Comparison of ENCODE assay signal across 29 cellular contexts in genomic region chr1:20142001-20142710, GRCh38. TPM values are rescaled to one million over a fixed set of nuclear protein-coding genes. Genes with fewer than 3 reads are reported as not detected.
DNase-seq lines count a peak whose midpoint lies in the region; ATAC-seq, FAIRE-seq and TF ChIP-seq lines count a peak whose summit lies in the region.
"Had no signal": no experiment of that assay in that cellular context is flagged by ENCODE, and none has a peak within 500 bp of the region (broad histone marks: within the 10 kb centered on the region; RNA-seq: fewer than 3 reads in every experiment).

No MANE protein-coding gene starts in this region.

- in situ Hi-C loops in Panc1 (cut with HindIII; ENCODE audit: low pct_unique_long_range_greater_than_20kb, low sequenced_read_pairs), result no loop called here

- H3K9me3 Mint-ChIP-seq in CD4-positive, alpha-beta T cell, result no peaks in the 10 kb centered on the region
- H3K9me3 Mint-ChIP-seq: CD8-positive, alpha-beta T cell had no signal

- H3K4me1 Mint-ChIP-seq in CD4-positive, alpha-beta T cell (ENCODE audit: low read depth), result no peaks in the 10 kb centered on the region

- H3K27me3 ChIP-seq in Panc1 (ENCODE audit: control insufficient read depth, insufficient read depth, low read length) (no peaks in the 10 kb centered on the region), left lung (no peaks in the 10 kb centered on the region)
- H3K27me3 ChIP-seq in CD4-positive, alpha-beta T cell (ENCODE audit: control insufficient read depth, insufficient read depth, low read length), result peaks cover 5% of the 10 kb centered on the region
- H3K27me3 ChIP-seq: BLaER1 treated with 17β-estradiol and CSF1 and Interleukin-3, amounts not matched to agents 10 nM and 100 nM had no signal

- no peak overlapping the region for H3K4me3 Mint-ChIP-seq in CD4-positive, alpha-beta T cell
- H3K4me3 Mint-ChIP-seq: CD8-positive, alpha-beta T cell had no signal

- H3K4me1 ChIP-seq in Panc1 (ENCODE audit: control insufficient read depth, insufficient read depth, low read length), result no peaks in the 10 kb centered on the region
- H3K4me1 ChIP-seq in left lung, result no peaks in the 10 kb centered on the region
- H3K4me1 ChIP-seq: A549, Caco-2 had no signal

- 0 out of 2 replicates have a peak, but pooled peaks have one; percentile 16 for ATAC-seq in Panc1
- no peak for ATAC-seq in left lung
- no peak for ATAC-seq in sciatic nerve
- ATAC-seq in CD4-positive, alpha-beta T cell (ENCODE audit: poor library complexity), result no peak
- ATAC-seq in left cardiac atrium, result no peak
- ATAC-seq: CD8-positive, alpha-beta T cell; HCT116 had no signal

- peak; percentile 11 for DNase-seq in D341Med (ENCODE audit: low spot score)
- DNase-seq in Panc1 (ENCODE audit: low read depth, low spot score), result no peak
- DNase-seq in left lung, result peak; percentile 28 to 46
- DNase-seq in sciatic nerve (ENCODE audit: low spot score), result peak; percentile 33
- DNase-seq in GM19239 (ENCODE audit: insufficient read length, low spot score), result no peak
- DNase-seq in CD4-positive, alpha-beta T cell, result no peak
- no peak for DNase-seq in left cardiac atrium
- DNase-seq: AML-193; Caco-2; CD8-positive, alpha-beta T cell; DMS79 treated with DMSO at 0.1 percent for 48 hours; GF-D8; GM23248; IMR-90; MM.1S; NCI-H1417; NCI-H1694; NCI-H2081; NCI-H2171; NCI-H345; NCI-H510A treated with DMSO at 0.1 percent for 48 hours; NCI-H748 treated with DMSO at 0.1 percent for 48 hours; SK-N-SH; SW 1271 had no signal

- H3K27ac ChIP-seq in Panc1 (ENCODE audit: low read length), result no peak overlapping the region
- no peak overlapping the region for H3K27ac ChIP-seq in left lung
- no peak overlapping the region for H3K27ac ChIP-seq in CD4-positive, alpha-beta T cell (ENCODE audit: low read depth, low read length)
- H3K27ac ChIP-seq: A549; BLaER1 treated with 17β-estradiol and CSF1 and Interleukin-3, amounts not matched to agents 10 nM and 100 nM; GM23248; KMS-11 had no signal

- intact Hi-C loops in Panc1 (cut with micrococcal nuclease; ENCODE audit: unreplicated experiment), result no loop called here
- intact Hi-C loops in left lung (cut with DNase I), result no loop called here
- intact Hi-C loops in sciatic nerve (cut with DNase I), result no loop called here
- intact Hi-C loops in CD4-positive, alpha-beta T cell (cut with DNase I, micrococcal nuclease), result no loop called here
- intact Hi-C loops in left cardiac atrium (cut with DNase I), result loop anchor here in 1 of 2 donors (5.0 to 10.0 kb wide), 2 partner anchors 40 to 167 kb away; partner anchors contain the start of gene PLA2G2A

- H3K36me3 ChIP-seq in Panc1 (ENCODE audit: control insufficient read depth, insufficient read depth, low read length) (no peaks in the 10 kb centered on the region), left lung (no peaks in the 10 kb centered on the region)
- H3K36me3 ChIP-seq: BLaER1 treated with 17β-estradiol and CSF1 and Interleukin-3, amounts not matched to agents 10 nM and 100 nM had no signal

- no peak overlapping the region for H3K27ac Mint-ChIP-seq in CD4-positive, alpha-beta T cell
- H3K27ac Mint-ChIP-seq: CD8-positive, alpha-beta T cell had no signal

- H3K36me3 Mint-ChIP-seq in CD4-positive, alpha-beta T cell (ENCODE audit: low read depth), result no peaks in the 10 kb centered on the region
- H3K36me3 Mint-ChIP-seq: CD8-positive, alpha-beta T cell had no signal

- TF ChIP-seq CTCF in Panc1 (IDR thresholded peaks at IDR 0.05), result no peak
- no peak for TF ChIP-seq CTCF in left lung (IDR thresholded peaks at IDR 0.05)
- TF ChIP-seq CTCF in CD4-positive, alpha-beta T cell (IDR thresholded peaks at IDR 0.05), result no peak

- CTCF ChIA-PET in Panc1 (lab: Charles Lee), result no interaction called here
- CTCF ChIA-PET in CD4-positive, alpha-beta T cell (lab: Charles Lee), result no interaction called here

- no peak overlapping the region for H3K4me3 ChIP-seq in Panc1 (ENCODE audit: low read depth in 2 of 2, low read length in 2 of 2)
- H3K4me3 ChIP-seq in left lung, result no peak overlapping the region
- H3K4me3 ChIP-seq: A549; BLaER1 treated with 17β-estradiol and CSF1 and Interleukin-3, amounts not matched to agents 10 nM and 100 nM; GM23248 had no signal

- POLR2A ChIA-PET in Panc1 (lab: Charles Lee), result no interaction called here
- POLR2A ChIA-PET in CD4-positive, alpha-beta T cell (lab: Charles Lee), result no interaction called here

- H3K27me3 Mint-ChIP-seq in CD4-positive, alpha-beta T cell, result peaks cover 9% of the 10 kb centered on the region

- FAIRE-seq in GM19239 (lab: Jason Lieb, UNC), result no peak
- FAIRE-seq: A549, GM12892 had no signal

- H3K9me3 ChIP-seq in Panc1 (ENCODE audit: control insufficient read depth, insufficient read depth, low read depth, low read length) (no peaks in the 10 kb centered on the region), left lung (no peaks in the 10 kb centered on the region)
- no peaks in the 10 kb centered on the region for H3K9me3 ChIP-seq in CD4-positive, alpha-beta T cell (ENCODE audit: control insufficient read depth, low read length)
- H3K9me3 ChIP-seq: A549; BLaER1 treated with 17β-estradiol and CSF1 and Interleukin-3, amounts not matched to agents 10 nM and 100 nM; Caco-2; SK-N-SH had no signal

- BruUV-seq in Panc1 (replicated peaks; lab: Mats Ljungman, UMichigan), result no TSS peak

RNA-seq across cellular contexts. Expression of gene PLA2G2F, which starts 3.0 kb away (rescaled TPM):
- total RNA-seq in Panc1 (2021; ENCODE audit: unreplicated experiment), result not detected
- not detected for polyA plus RNA-seq in Panc1 (2012; ENCODE audit: insufficient read length)
- total RNA-seq in left lung, result not detected
- not detected for total RNA-seq in sciatic nerve
- total RNA-seq in CD4-positive, alpha-beta T cell, result not detected
- not detected for total RNA-seq in left cardiac atrium
- total RNA-seq: Caco-2; CD8-positive, alpha-beta T cell; GM23248; IMR-90 had no signal
- polyA plus RNA-seq: A549, GM23248, IMR-90, SK-N-SH had no signal

RNA-seq across cellular contexts. Expression of gene PLA2G2D, which starts 22.8 kb away (rescaled TPM):
- total RNA-seq in Panc1 (2021; ENCODE audit: unreplicated experiment) (not detected), left lung (not detected), sciatic nerve (not detected), left cardiac atrium (not detected)
- not detected for polyA plus RNA-seq in Panc1 (2012; ENCODE audit: insufficient read length)
- total RNA-seq in CD4-positive, alpha-beta T cell, result not detected
- total RNA-seq: Caco-2; CD8-positive, alpha-beta T cell; GM23248; IMR-90 had no signal
- polyA plus RNA-seq: A549, GM23248, IMR-90, SK-N-SH had no signal

RNA-seq across cellular contexts. Expression of gene UBXN10, which starts 43.7 kb away (rescaled TPM):
- total RNA-seq in Panc1 (2021; ENCODE audit: unreplicated experiment) (0.05 TPM), left lung (1 to 10 TPM; 1.8 to 4.7 TPM), sciatic nerve (0.13 TPM), left cardiac atrium (1 to 10 TPM; 3.1 to 5.4 TPM)
- polyA plus RNA-seq in Panc1 (2012; ENCODE audit: insufficient read length), result 0.04 TPM
- total RNA-seq in CD4-positive, alpha-beta T cell, result under 1 TPM; 0.22 to 0.44 TPM
- total RNA-seq: IMR-90 had no signal
- polyA plus RNA-seq: A549, GM23248, IMR-90, SK-N-SH had no signal

RNA-seq across cellular contexts. Expression of gene PLA2G2C, which starts 44.2 kb away (rescaled TPM):
- not detected for total RNA-seq in Panc1 (2021; ENCODE audit: unreplicated experiment)
- not detected for polyA plus RNA-seq in Panc1 (2012; ENCODE audit: insufficient read length)
- total RNA-seq in left lung, result not detected
- total RNA-seq in sciatic nerve, result 0.36 TPM
- total RNA-seq in CD4-positive, alpha-beta T cell, result not detected
- total RNA-seq in left cardiac atrium, result not detected
- total RNA-seq: Caco-2; CD8-positive, alpha-beta T cell; GM23248; IMR-90 had no signal
- polyA plus RNA-seq: A549, GM23248, IMR-90, SK-N-SH had no signal

Comparison
In these comparisons a context has a peak if more than half of its experiments do, and no peak if none do; other contexts are left out.
1. DNase-seq: peak in D341Med (single experiment), left lung (2 of 2) and sciatic nerve (single experiment); none in Panc1 (single experiment), GM19239 (single experiment), CD4-positive, alpha-beta T cell (0 of 10) and left cardiac atrium (single experiment).